Comparison of ENCODE assay signal across 31 cellular contexts in the genomic region with DNA sequence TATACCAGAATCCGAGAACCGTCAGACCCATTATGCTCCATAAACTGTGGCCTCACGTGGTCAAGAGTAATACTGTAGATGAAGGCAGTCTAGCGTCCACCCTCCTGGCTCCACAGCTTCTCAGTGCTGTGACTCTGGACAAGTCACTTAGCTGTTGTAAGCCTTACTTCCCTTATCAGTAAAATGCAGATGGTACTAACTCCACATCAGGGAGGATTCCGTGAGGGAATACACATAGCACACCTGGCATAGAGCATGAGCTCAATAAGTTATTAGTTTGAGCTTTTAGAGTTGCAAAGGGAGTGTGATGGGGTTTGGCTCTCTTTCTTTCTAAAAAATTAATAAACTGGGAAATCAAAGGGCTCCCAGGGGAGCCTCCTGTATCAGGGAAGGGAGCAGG. TPM values are rescaled to one million over a fixed set of nuclear protein-coding genes. Genes with fewer than 3 reads are reported as not detected.
DNase-seq lines count a peak whose midpoint lies in the region; ATAC-seq, FAIRE-seq and TF ChIP-seq lines count a peak whose summit lies in the region.
"Had no signal": no experiment of that assay in that cellular context is flagged by ENCODE, and none has a peak within 500 bp of the region (broad histone marks: within the 10 kb centered on the region; RNA-seq: fewer than 3 reads in every experiment).

No MANE protein-coding gene starts in this region.

- TF ChIP-seq RAD21 in K562 (CRISPR knock-in tag; conservative IDR thresholded peaks at IDR 0.05 in 1 of 2, IDR thresholded peaks at IDR 0.05 in 1 of 2) = no peak

- no peaks in the 10 kb centered on the region for H3K36me3 ChIP-seq in K562 (ENCODE audit: control insufficient read depth, insufficient read depth, low read length)
- H3K36me3 ChIP-seq: BE2C, BLaER1 had no signal

- no peak overlapping the region for H3K4me2 ChIP-seq in K562 (ENCODE audit: insufficient read depth, low read length)
- H3K4me2 ChIP-seq: A549; BLaER1; BLaER1 treated with 17β-estradiol and CSF1 and Interleukin-3, amounts not matched to agents 10 nM and 100 nM had no signal

- POLR2A ChIA-PET in K562 (lab: Yijun Ruan, JAX) = interaction anchor here (0.7 kb wide), 1 partner anchor 20 kb away, joined by 4 read pairs; no protein-coding TSS in a partner anchor

- no peaks in the 10 kb centered on the region for H3K9me1 ChIP-seq in K562 (ENCODE audit: control insufficient read depth, insufficient read depth, low read length)

- H3K4me3 ChIP-seq in K562 = no peak overlapping the region
- H3K4me3 ChIP-seq: A549; BLaER1; BLaER1 treated with 17β-estradiol and CSF1 and Interleukin-3, amounts not matched to agents 10 nM and 100 nM had no signal

- H3K27ac ChIP-seq in 22Rv1 = peak overlapping the region; percentile 10; the same call in 1 of the 2 replicates
- no peak overlapping the region for H3K27ac ChIP-seq in K562 (ENCODE audit: extremely low read depth, low read depth, low read length)
- H3K27ac ChIP-seq: A549; BLaER1; BLaER1 treated with 17β-estradiol and CSF1 and Interleukin-3, amounts not matched to agents 10 nM and 100 nM; C4-2B had no signal

- intact Hi-C loops in K562 (cut with micrococcal nuclease) = no loop called here

- no peaks in the 10 kb centered on the region for H3K9me3 ChIP-seq in K562 (replicated peaks; ENCODE audit: control insufficient read depth, insufficient read depth, low read depth, low read length)
- H3K9me3 ChIP-seq: A549; BE2C; BLaER1; BLaER1 treated with 17β-estradiol and CSF1 and Interleukin-3, amounts not matched to agents 10 nM and 100 nM; Caco-2 had no signal

- no peaks in the 10 kb centered on the region for H3K27me3 ChIP-seq in K562 (ENCODE audit: control insufficient read depth in 2 of 2, insufficient read depth in 2 of 2, low read length in 2 of 2)
- H3K27me3 ChIP-seq: BE2C; BLaER1; BLaER1 treated with 17β-estradiol and CSF1 and Interleukin-3, amounts not matched to agents 10 nM and 100 nM had no signal

- TF ChIP-seq EP300 in K562 (IDR thresholded peaks at IDR 0.05; ENCODE audit: low read length) = no peak

- ATAC-seq in K562 = peak; percentile 78
- ATAC-seq: A549; CD8-positive, alpha-beta T cell had no signal

- no peak for TF ChIP-seq CTCF in 22Rv1 (IDR thresholded peaks at IDR 0.05)
- TF ChIP-seq CTCF in K562 (IDR thresholded peaks at IDR 0.05 in 2 of 3, conservative IDR thresholded peaks at IDR 0.05 in 1 of 3; ENCODE audit: insufficient read depth in 2 of 3, low read depth in 1 of 3, low read length in 3 of 3) = no peak

- no peaks in the 10 kb centered on the region for H3K79me2 ChIP-seq in K562 (ENCODE audit: control insufficient read depth, insufficient read depth, low read length)

- H4K20me1 ChIP-seq in K562 (replicated peaks; ENCODE audit: control insufficient read depth, insufficient read depth, low read length) = no peaks in the 10 kb centered on the region; the same call in 1 of the 2 replicates

- no peak overlapping the region for H3K9ac ChIP-seq in K562 (ENCODE audit: insufficient read depth in 1 of 2, low read depth in 2 of 2, low read length in 2 of 2)
- H3K9ac ChIP-seq: BLaER1; BLaER1 treated with 17β-estradiol and CSF1 and Interleukin-3, amounts not matched to agents 10 nM and 100 nM had no signal

- BruUV-seq in K562 (replicated peaks; lab: Mats Ljungman, UMichigan) = no TSS peak

- H2AFZ ChIP-seq in K562 (ENCODE audit: low read depth, low read length) = no peak overlapping the region

- DNase-seq in OCI-M1 (lab: John Stamatoyannopoulos, UW) (peak; percentile 3), K562 (ENCODE audit: extremely low read depth in 1 of 4, low spot score in 3 of 4) (peak in 2 of 4 experiments; percentile 15 to 32), C1 segment of cervical spinal cord (lab: John Stamatoyannopoulos, UW) (no peak)
- DNase-seq in activated CD8-positive, alpha-beta memory T cell treated with anti-CD3 and anti-CD28 coated beads for 24 hours = no peak
- DNase-seq in activated naive CD4-positive, alpha-beta T cell (lab: John Stamatoyannopoulos, UW) = no peak
- DNase-seq: 8988T; ACHN; AML-193; BE2C; Caco-2; Calu3; CD4-positive, alpha-beta memory T cell; CD4-positive, alpha-beta T cell; CD4-positive, CD25-positive, alpha-beta regulatory T cell; CD8-positive, alpha-beta memory T cell; CD8-positive, alpha-beta T cell; COR-L47; DMS 273 treated with DMSO at 0.1 percent for 48 hours; DMS153; DMS53; DMS79; DMS79 treated with DMSO at 0.1 percent for 48 hours; DND-41; EL had no signal

- TF ChIP-seq POLR2A in K562 (conservative IDR thresholded peaks at IDR 0.05) = no peak

- CTCF ChIA-PET in K562 (lab: Yijun Ruan, JAX; ENCODE audit: low intra/inter-chr PET ratio) = no interaction called here

- in situ Hi-C loops in K562 (cut with MboI) = no loop called here

- no peaks in the 10 kb centered on the region for H3K4me1 ChIP-seq in K562 (replicated peaks in 1 of 2; ENCODE audit: control insufficient read depth in 2 of 2, insufficient read depth in 2 of 2, low read length in 2 of 2)
- H3K4me1 ChIP-seq: A549, BE2C, BLaER1, Caco-2 had no signal

- peak; percentile 70 for FAIRE-seq in K562 (lab: Jason Lieb, UNC)
- FAIRE-seq: A204.1, A549, D721Med had no signal

- WGBS in K562 (ENCODE audit: insufficient coverage, low coverage, missing lambda C conversion rate) = under 1% methylated on average over 5 of the region's 5 CpGs

TF ChIP-seq in K562, 482 proteins besides CTCF, POLR2A, EP300 and RAD21:
- TF ChIP-seq BRCA1 (IDR thresholded peaks at IDR 0.05) = no peak
- TF ChIP-seq BRCA1 (CRISPR knock-in tag; IDR thresholded peaks at IDR 0.05) = no peak
- 0 out of 2 replicates have a peak, but pooled peaks have one; percentile 12 for TF ChIP-seq TCF3 (CRISPR knock-in tag; IDR thresholded peaks at IDR 0.05)
- no peak for TF ChIP-seq CREBBP (IDR thresholded peaks at IDR 0.05; ENCODE audit: low read depth, low read length)
- peak; percentile 42; the same call in 1 of the 2 replicates for TF ChIP-seq ARID1B (IDR thresholded peaks at IDR 0.05)
- no peak for TF ChIP-seq ZFX (CRISPR knock-in tag; IDR thresholded peaks at IDR 0.05)
- TF ChIP-seq CBFA2T2 (conservative IDR thresholded peaks at IDR 0.05) = peak; percentile 45; the same call in 1 of the 2 replicates
- peak; percentile 58 for TF ChIP-seq CBFA2T3 (IDR thresholded peaks at IDR 0.05)
- TF ChIP-seq, protein P1, sequence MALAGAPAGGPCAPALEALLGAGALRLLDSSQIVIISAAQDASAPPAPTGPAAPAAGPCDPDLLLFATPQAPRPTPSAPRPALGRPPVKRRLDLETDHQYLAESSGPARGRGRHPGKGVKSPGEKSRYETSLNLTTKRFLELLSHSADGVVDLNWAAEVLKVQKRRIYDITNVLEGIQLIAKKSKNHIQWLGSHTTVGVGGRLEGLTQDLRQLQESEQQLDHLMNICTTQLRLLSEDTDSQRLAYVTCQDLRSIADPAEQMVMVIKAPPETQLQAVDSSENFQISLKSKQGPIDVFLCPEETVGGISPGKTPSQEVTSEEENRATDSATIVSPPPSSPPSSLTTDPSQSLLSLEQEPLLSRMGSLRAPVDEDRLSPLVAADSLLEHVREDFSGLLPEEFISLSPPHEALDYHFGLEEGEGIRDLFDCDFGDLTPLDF (CRISPR knock-in tag; IDR thresholded peaks at IDR 0.05) = no peak
- TF ChIP-seq TEAD4 (IDR thresholded peaks at IDR 0.05; ENCODE audit: low read length) = 0 out of 2 replicates have a peak, but pooled peaks have one; percentile 30
- TF ChIP-seq TEAD4 (CRISPR knock-in tag; IDR thresholded peaks at IDR 0.05; ENCODE audit: borderline replicate concordance) = no peak
- TF ChIP-seq TAL1 (IDR thresholded peaks at IDR 0.05) = peak; percentile 53; the same call in 1 of the 2 replicates
- peak; percentile 10; the same call in 1 of the 2 replicates for TF ChIP-seq RAD51 (IDR thresholded peaks at IDR 0.05; ENCODE audit: borderline replicate concordance, low read depth)
- no peak for TF ChIP-seq POLR2H (tag; IDR thresholded peaks at IDR 0.05; ENCODE audit: low read depth)

RNA-seq across cellular contexts. Expression of a gene that starts 49.9 kb away (rescaled TPM):
- 0.07 and 0.09 TPM in 2 replicates for total RNA-seq in K562 (2011; cell fraction: chromatin; rRNA removed; ENCODE audit: low replicate concordance)
- not detected in 2 replicates for total RNA-seq in K562 (2011; cell fraction: nucleolus; rRNA removed)
- total RNA-seq in K562 (2011; cell fraction: nucleoplasm; rRNA removed) = not detected in 2 replicates
- under 0.01 TPM in 1 of 2 replicates, not detected in the other for total RNA-seq in K562 (2014; rRNA removed)
- not detected in 2 replicates for total RNA-seq in K562 (2014; rRNA removed; fragmentation: Illumina TruSeq; extraction: Trizol)
- total RNA-seq in K562 (2015; rRNA removed; fragmentation: Illumina TruSeq; extraction: Trizol) = not detected in 2 replicates
- 0.04 and 0.25 TPM in 2 replicates for total RNA-seq in K562 (2021)
- polyA plus RNA-seq in K562 (2011; rRNA removed) = 0.01 TPM in 1 of 2 replicates, not detected in the other
- 0.01 TPM in 1 of 2 replicates, not detected in the other for polyA plus RNA-seq in K562 (2011; cell fraction: cytosol; rRNA removed)
- polyA plus RNA-seq in K562 (2011; cell fraction: nucleus; rRNA removed) = 0.01 TPM in 1 of 2 replicates, not detected in the other
- 0.01 and 0.03 TPM in 2 replicates for polyA plus RNA-seq in K562 (2012)
- not detected in 2 replicates for polyA plus RNA-seq in K562 (2014; fragmentation: Illumina TruSeq; extraction: Trizol)
- not detected for polyA plus RNA-seq in K562 (2014; fragmentation: Nextera tagmentation; extraction: Ambion mirVana)
- not detected in 2 replicates for polyA plus RNA-seq in K562 (2014; rRNA removed)
- 0.51 TPM in 1 of 2 replicates, not detected in the other for polyA minus RNA-seq in K562 (2011; rRNA and poly(A)+ RNA removed)
- 0.18 and 0.19 TPM in 2 replicates for polyA minus RNA-seq in K562 (2011; cell fraction: cytosol; rRNA and poly(A)+ RNA removed)
- under 0.01 TPM in 2 replicates for polyA minus RNA-seq in K562 (2011; cell fraction: nucleus; rRNA and poly(A)+ RNA removed)
